Comparison of ENCODE assay signal across 8 cellular contexts in genomic region chr19:48152552-48152951, GRCh38. TPM values are rescaled to one million over a fixed set of nuclear protein-coding genes. Genes with fewer than 3 reads are reported as not detected.
A peak's percentile ranks its signal among the peaks of the same experiment; 100 is the strongest.
DNase-seq lines count a peak whose midpoint lies in the region; ATAC-seq, FAIRE-seq and TF ChIP-seq lines count a peak whose summit lies in the region.

No MANE protein-coding gene starts in this region.

- H3K27ac Mint-ChIP-seq in endodermal cell: peak overlapping the region; percentile 61

- no peak for ATAC-seq in GM21367 (IDR thresholded peaks at IDR 0.05; ENCODE audit: unreplicated experiment)

- CTCF ChIA-PET in AG04450 (lab: Charles Lee): interaction anchor here (0.6 to 7.8 kb wide), 15 partner anchors 9 to 190 kb away, joined by 3 to 127 read pairs (median 5); partner anchors contain the start of genes PLA2G4C and ZSWIM9

- H3K27me3 ChIP-seq in AG04450 (ENCODE audit: control insufficient read depth, insufficient read depth, low read length) (no peaks in the 10 kb centered on the region), endodermal cell (ENCODE audit: control insufficient read depth, insufficient read depth, low read length, poor library complexity, severe bottlenecking) (no peaks in the 10 kb centered on the region)

- H3K4me1 ChIP-seq in endodermal cell (ENCODE audit: control insufficient read depth, insufficient read depth, low read length): no peaks in the 10 kb centered on the region

- peaks cover 42% of the 10 kb centered on the region for H3K36me3 Mint-ChIP-seq in endodermal cell (ENCODE audit: low read depth)

- TF ChIP-seq CTCF in AG04450 (IDR thresholded peaks at IDR 0.05; ENCODE audit: low read depth, low read length): peak; percentile 80
- TF ChIP-seq CTCF in endodermal cell (conservative IDR thresholded peaks at IDR 0.05): peak; percentile 86

- H3K36me3 ChIP-seq in endodermal cell (ENCODE audit: control insufficient read depth, insufficient read depth, low read length): peaks cover 37% of the 10 kb centered on the region

- no peaks in the 10 kb centered on the region for H3K9me3 ChIP-seq in AG04450 (ENCODE audit: control insufficient read depth, insufficient read depth, low read length)
- no peaks in the 10 kb centered on the region for H3K9me3 ChIP-seq in endodermal cell (ENCODE audit: control insufficient read depth, low read length)

- H3K9ac ChIP-seq in endodermal cell (ENCODE audit: extremely low read depth, low read length, poor library complexity, severe bottlenecking): no peak overlapping the region

- H3K4me3 ChIP-seq in AG04450 (ENCODE audit: low read depth, low read length) (no peak overlapping the region), endodermal cell (ENCODE audit: low read length) (no peak overlapping the region)

- H3K4me3 Mint-ChIP-seq in endodermal cell: no peak overlapping the region

- H3K27me3 Mint-ChIP-seq in endodermal cell (ENCODE audit: insufficient read depth): no peaks in the 10 kb centered on the region

- DNase-seq in AG04450 (ENCODE audit: low read depth, low spot score) (peak; percentile 33), GM19239 (ENCODE audit: insufficient read length, low spot score) (peak; percentile 49), NCI-H82 treated with DMSO at 0.1 percent for 48 hours (lab: John Stamatoyannopoulos, UW; ENCODE audit: unreplicated experiment) (peak; percentile 30), endodermal cell (peak; percentile 87), mucosa of gallbladder (ENCODE audit: low spot score) (peak; percentile 56)
- peak in 2 of 3 experiments; percentile 37 to 46 for DNase-seq in activated CD8-positive, alpha-beta memory T cell treated with anti-CD3 and anti-CD28 coated beads for 48 hours (ENCODE audit: low read depth in 2 of 3, low spot score in 2 of 3)
- DNase-seq in stimulated activated CD8-positive, alpha-beta memory T cell treated with anti-CD3 and anti-CD28 coated beads, Interleukin-7, amount 100 ng/mL, for 48 hours (ENCODE audit: extremely low read depth in 1 of 2, low read depth in 1 of 2): peak; percentile 14 to 24

- H3K4me1 Mint-ChIP-seq in endodermal cell: no peaks in the 10 kb centered on the region

- POLR2A ChIA-PET in AG04450 (lab: Yijun Ruan, JAX): no interaction called here

- H3K9me3 Mint-ChIP-seq in endodermal cell: no peaks in the 10 kb centered on the region

- FAIRE-seq in GM19239 (lab: Jason Lieb, UNC): peak; percentile 62

- H3K27ac ChIP-seq in AG04450 (ENCODE audit: low read depth, low read length) (no peak overlapping the region), endodermal cell (ENCODE audit: low read depth, low read length) (no peak overlapping the region)

- WGBS in endodermal cell (ENCODE audit: insufficient coverage in 1 of 2, insufficient read length in 1 of 2), 2 experiments: 49 to 74% methylated on average over 5 to 8 of the region's 8 CpGs

RNA-seq across cellular contexts. Expression of gene LIG1, which starts 17.6 kb away (rescaled TPM):
- 7.6 and 8.2 TPM in 2 replicates for polyA plus RNA-seq in AG04450 (2011; rRNA removed)
- 17.5 and 20.2 TPM in 2 replicates for polyA minus RNA-seq in AG04450 (2011; rRNA and poly(A)+ RNA removed)
- total RNA-seq in endodermal cell (100 to 1,000 TPM in 1 of 2 donors, 10 to 100 TPM in 1; 91.6 to 117 TPM), mucosa of gallbladder (22.6 TPM)
- 74.1 TPM for polyA plus RNA-seq in endodermal cell (2013, experiment 1 of 2)
- 65.3 TPM for polyA plus RNA-seq in endodermal cell (2013, experiment 2 of 2)

RNA-seq across cellular contexts. Expression of gene ZSWIM9, which starts 17.9 kb away (rescaled TPM):
- polyA plus RNA-seq in AG04450 (2011; rRNA removed): 0.66 and 0.83 TPM in 2 replicates
- 0.32 and 0.83 TPM in 2 replicates for polyA minus RNA-seq in AG04450 (2011; rRNA and poly(A)+ RNA removed)
- total RNA-seq in endodermal cell (10 to 100 TPM in 1 of 2 donors, 1 to 10 TPM in 1; 9.9 to 13.0 TPM), mucosa of gallbladder (10.7 TPM)
- polyA plus RNA-seq in endodermal cell (2013, experiment 1 of 2): 6.1 TPM
- polyA plus RNA-seq in endodermal cell (2013, experiment 2 of 2): 5.6 TPM

RNA-seq across cellular contexts. Expression of gene PLA2G4C, which starts 41.9 kb away (rescaled TPM):
- 8.0 and 10.4 TPM in 2 replicates for polyA plus RNA-seq in AG04450 (2011; rRNA removed)
- polyA minus RNA-seq in AG04450 (2011; rRNA and poly(A)+ RNA removed): 6.4 and 7.4 TPM in 2 replicates
- total RNA-seq in endodermal cell (1 to 10 TPM; 1.3 to 1.4 TPM), mucosa of gallbladder (10.0 TPM)
- polyA plus RNA-seq in endodermal cell (2013, experiment 1 of 2): 1.9 TPM
- 0.79 TPM for polyA plus RNA-seq in endodermal cell (2013, experiment 2 of 2)

Comparison
In these comparisons a context has a peak if more than half of its experiments do, and no peak if none do; other contexts are left out.
1. DNase-seq: peak in every context shown above with its lines; median percentile 87 in endodermal cell; 56 in mucosa of gallbladder; 49 in GM19239; 42 in activated CD8-positive, alpha-beta memory T cell treated with anti-CD3 and anti-CD28 coated beads for 48 hours; 33 in AG04450; 30 in NCI-H82 treated with DMSO at 0.1 percent for 48 hours; 19 in stimulated activated CD8-positive, alpha-beta memory T cell treated with anti-CD3 and anti-CD28 coated beads, Interleukin-7, amount 100 ng/mL, for 48 hours.